Comparison of ENCODE assay signal across 16 cellular contexts in genomic region chr14:54011001-54011400, GRCh38. TPM values are rescaled to one million over a fixed set of nuclear protein-coding genes. Genes with fewer than 3 reads are reported as not detected.
DNase-seq lines count a peak whose midpoint lies in the region; TF ChIP-seq lines count a peak whose summit lies in the region.
"Had no signal": no experiment of that assay in that cellular context is flagged by ENCODE, and none has a peak within 500 bp of the region (broad histone marks: within the 10 kb centered on the region; RNA-seq: fewer than 3 reads in every experiment).

No MANE protein-coding gene starts in this region.

- H3K27ac Mint-ChIP-seq in activated CD4-positive, alpha-beta T cell treated with anti-CD3 and anti-CD28 coated beads, Interleukin-2, amount 10 ng/mL, durations not matched to agents 24 days and 14 days = no peak overlapping the region

- no peaks in the 10 kb centered on the region for H3K36me3 ChIP-seq in smooth muscle cell (ENCODE audit: low read depth)
- no peaks in the 10 kb centered on the region for H3K36me3 ChIP-seq in prostate gland
- H3K36me3 ChIP-seq: BLaER1 treated with 17β-estradiol and CSF1 and Interleukin-3, amounts not matched to agents 10 nM and 100 nM; SJCRH30 had no signal

- H3K9me3 ChIP-seq in smooth muscle cell (replicated peaks; ENCODE audit: low read depth) (no peaks in the 10 kb centered on the region), prostate gland (no peaks in the 10 kb centered on the region)
- H3K9me3 ChIP-seq: SJCRH30 had no signal

- H2AFZ ChIP-seq in smooth muscle cell (ENCODE audit: low read depth) = peak overlapping the region; percentile 3

- no peaks in the 10 kb centered on the region for H3K79me2 ChIP-seq in smooth muscle cell (ENCODE audit: low read depth)

- H3K27ac ChIP-seq in smooth muscle cell (ENCODE audit: low read depth) (no peak overlapping the region), prostate gland (no peak overlapping the region)
- H3K27ac ChIP-seq: BLaER1 treated with 17β-estradiol and CSF1 and Interleukin-3, amounts not matched to agents 10 nM and 100 nM; KMS-11; RWPE1; SJCRH30 had no signal

- H3K27me3 Mint-ChIP-seq in activated CD4-positive, alpha-beta T cell treated with anti-CD3 and anti-CD28 coated beads, Interleukin-2, amount 10 ng/mL, durations not matched to agents 24 days and 14 days = no peaks in the 10 kb centered on the region

- H3K4me1 ChIP-seq in smooth muscle cell (ENCODE audit: low read depth) (no peaks in the 10 kb centered on the region), prostate gland (replicated peaks) (no peaks in the 10 kb centered on the region)
- H3K4me1 ChIP-seq: BLaER1 treated with 17β-estradiol and CSF1 and Interleukin-3, amounts not matched to agents 10 nM and 100 nM; SJCRH30 had no signal

- no peak overlapping the region for H3K4me2 ChIP-seq in smooth muscle cell
- H3K4me2 ChIP-seq: BLaER1 treated with 17β-estradiol and CSF1 and Interleukin-3, amounts not matched to agents 10 nM and 100 nM; KMS-11 had no signal

- peak; percentile 26 for DNase-seq in NCI-H1105 treated with DMSO at 0.1 percent for 48 hours (lab: John Stamatoyannopoulos, UW)
- DNase-seq in NCI-H1105 (lab: John Stamatoyannopoulos, UW) = no peak
- peak; percentile 17 to 66 for DNase-seq in NCI-H524 (lab: John Stamatoyannopoulos, UW)
- peak; percentile 53 for DNase-seq in iris pigment epithelial cell (ENCODE audit: low read depth)
- no peak for DNase-seq in smooth muscle cell (lab: John Stamatoyannopoulos, UW; ENCODE audit: unreplicated experiment)
- no peak for DNase-seq in T-helper 1 cell
- DNase-seq in prostate gland (ENCODE audit: low spot score) = no peak
- DNase-seq in activated CD4-positive, alpha-beta T cell treated with anti-CD3 and anti-CD28 coated beads, Interleukin-2, amount 10 ng/mL, durations not matched to agents 24 days and 14 days = no peak
- DNase-seq: GDM1, NCI-H1436, NCI-H2029 treated with DMSO at 0.1 percent for 48 hours, NCI-H2227 treated with DMSO at 0.1 percent for 48 hours had no signal

- no peaks in the 10 kb centered on the region for H3F3A ChIP-seq in smooth muscle cell (ENCODE audit: low read depth)

- no peak for TF ChIP-seq CTCF in smooth muscle cell (IDR thresholded peaks at IDR 0.05; ENCODE audit: borderline replicate concordance, insufficient read depth, poor library complexity, severe bottlenecking)
- TF ChIP-seq CTCF in prostate gland (IDR thresholded peaks at IDR 0.05) = no peak

- H4K20me1 ChIP-seq in smooth muscle cell (ENCODE audit: low read depth) = no peaks in the 10 kb centered on the region
- H4K20me1 ChIP-seq: BLaER1 treated with 17β-estradiol and CSF1 and Interleukin-3, amounts not matched to agents 10 nM and 100 nM had no signal

- no peak for TF ChIP-seq POLR2A in prostate gland (IDR thresholded peaks at IDR 0.05)

- H3K4me3 Mint-ChIP-seq in activated CD4-positive, alpha-beta T cell treated with anti-CD3 and anti-CD28 coated beads, Interleukin-2, amount 10 ng/mL, durations not matched to agents 24 days and 14 days = no peak overlapping the region

- no peak overlapping the region for H3K4me3 ChIP-seq in smooth muscle cell
- no peak overlapping the region for H3K4me3 ChIP-seq in prostate gland
- H3K4me3 ChIP-seq: BLaER1 treated with 17β-estradiol and CSF1 and Interleukin-3, amounts not matched to agents 10 nM and 100 nM; SJCRH30 had no signal

- H3K27me3 ChIP-seq in smooth muscle cell (ENCODE audit: low read depth) (no peaks in the 10 kb centered on the region), prostate gland (replicated peaks; ENCODE audit: insufficient read depth) (no peaks in the 10 kb centered on the region)
- H3K27me3 ChIP-seq: BLaER1 treated with 17β-estradiol and CSF1 and Interleukin-3, amounts not matched to agents 10 nM and 100 nM; SJCRH30 had no signal

- no peaks in the 10 kb centered on the region for H3K9me3 Mint-ChIP-seq in activated CD4-positive, alpha-beta T cell treated with anti-CD3 and anti-CD28 coated beads, Interleukin-2, amount 10 ng/mL, durations not matched to agents 24 days and 14 days

- 85% methylated on average over 2 of the region's 2 CpGs for WGBS in smooth muscle cell (ENCODE audit: low lambda C conversion rate)
- WGBS in prostate gland = 81% methylated on average over 2 of the region's 2 CpGs

- H3K9ac ChIP-seq in smooth muscle cell (ENCODE audit: low read depth) = no peak overlapping the region
- H3K9ac ChIP-seq: BLaER1 treated with 17β-estradiol and CSF1 and Interleukin-3, amounts not matched to agents 10 nM and 100 nM; KMS-11 had no signal

- no peaks in the 10 kb centered on the region for H3K4me1 Mint-ChIP-seq in activated CD4-positive, alpha-beta T cell treated with anti-CD3 and anti-CD28 coated beads, Interleukin-2, amount 10 ng/mL, durations not matched to agents 24 days and 14 days

- intact Hi-C loops in prostate gland (cut with DNase I) = no loop called here
- intact Hi-C loops in activated CD4-positive, alpha-beta T cell treated with anti-CD3 and anti-CD28 coated beads, Interleukin-2, amount 10 ng/mL, durations not matched to agents 24 days and 14 days (cut with micrococcal nuclease) = no loop called here

- no peaks in the 10 kb centered on the region for H3K36me3 Mint-ChIP-seq in activated CD4-positive, alpha-beta T cell treated with anti-CD3 and anti-CD28 coated beads, Interleukin-2, amount 10 ng/mL, durations not matched to agents 24 days and 14 days (ENCODE audit: low read depth)

RNA-seq across cellular contexts. Expression of gene BMP4, which starts 54.4 kb away (rescaled TPM):
- total RNA-seq in smooth muscle cell = 30.5 and 33.0 TPM in 2 replicates
- 32.4 and 38.2 TPM in 2 replicates for polyA plus RNA-seq in smooth muscle cell
- total RNA-seq in prostate gland = 10 to 100 TPM in 1 of 2 donors, 1 to 10 TPM in 1; 8.8 to 11.2 TPM
- not detected in 2 replicates for total RNA-seq in activated CD4-positive, alpha-beta T cell treated with anti-CD3 and anti-CD28 coated beads, Interleukin-2, amount 10 ng/mL, durations not matched to agents 24 days and 14 days

Comparison
In these comparisons a context has a peak if more than half of its experiments do, and no peak if none do; other contexts are left out.
1. DNase-seq: peak in NCI-H1105 treated with DMSO at 0.1 percent for 48 hours (single experiment), NCI-H524 (2 of 2) and iris pigment epithelial cell (single experiment); none in NCI-H1105 (single experiment), smooth muscle cell (single experiment), T-helper 1 cell (0 of 5), prostate gland (single experiment) and activated CD4-positive, alpha-beta T cell treated with anti-CD3 and anti-CD28 coated beads, Interleukin-2, amount 10 ng/mL, durations not matched to agents 24 days and 14 days (single experiment).